21 cellular contexts compared by ENCODE assay signal in the genomic region with DNA sequence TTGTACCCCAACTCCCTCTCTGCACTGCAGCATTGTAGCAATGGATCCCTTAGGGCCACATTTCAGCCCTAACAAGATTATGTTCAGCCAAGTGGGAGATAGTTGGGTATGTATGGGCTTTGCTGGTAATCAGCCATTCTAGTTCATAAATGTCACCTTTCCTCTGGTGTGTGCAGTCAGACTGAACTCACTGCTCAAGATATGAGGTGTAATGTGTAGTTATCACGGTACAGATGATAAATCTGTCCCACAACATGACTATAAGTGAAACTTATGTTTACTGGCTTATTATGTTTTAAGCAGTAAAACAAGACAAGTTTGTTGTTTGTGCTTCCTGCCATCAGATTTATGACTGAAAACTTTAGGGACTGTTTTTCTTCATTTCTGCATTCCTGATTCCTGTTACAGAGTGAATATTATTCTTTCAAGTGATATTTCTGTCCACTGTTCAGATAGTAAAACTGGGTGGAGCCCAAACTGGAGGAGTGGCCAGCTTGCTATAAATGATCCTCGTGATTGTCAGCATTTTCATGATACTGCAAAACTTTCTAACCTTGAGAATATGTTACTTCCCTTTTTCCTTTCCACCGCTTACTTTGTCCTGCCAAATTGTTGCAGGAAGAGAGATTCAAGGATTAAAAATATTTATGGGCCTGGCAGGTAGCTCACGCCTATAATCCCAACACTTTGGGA. TPM values are rescaled to one million over a fixed set of nuclear protein-coding genes. Genes with fewer than 3 reads are reported as not detected.
DNase-seq lines count a peak whose midpoint lies in the region; ATAC-seq, FAIRE-seq and TF ChIP-seq lines count a peak whose summit lies in the region.
"Had no signal": no experiment of that assay in that cellular context is flagged by ENCODE, and none has a peak within 500 bp of the region (broad histone marks: within the 10 kb centered on the region; RNA-seq: fewer than 3 reads in every experiment).

No MANE protein-coding gene starts in this region.

- peaks cover 8% of the 10 kb centered on the region for H3K36me3 Mint-ChIP-seq in natural killer cell

- intact Hi-C loops in colonic mucosa (cut with DNase I) (no loop called here), natural killer cell (cut with micrococcal nuclease) (no loop called here)

- H3K4me3 ChIP-seq in colonic mucosa = no peak overlapping the region
- H3K4me3 ChIP-seq: thoracic aorta had no signal

- H3K9me3 Mint-ChIP-seq in natural killer cell = no peaks in the 10 kb centered on the region
- H3K9me3 Mint-ChIP-seq: memory B cell had no signal

- no peaks in the 10 kb centered on the region for H3K9me3 ChIP-seq in colonic mucosa
- H3K9me3 ChIP-seq: thoracic aorta had no signal

- no peak overlapping the region for H3K4me3 Mint-ChIP-seq in natural killer cell
- H3K4me3 Mint-ChIP-seq: memory B cell had no signal

- H3K36me3 ChIP-seq in colonic mucosa = no peaks in the 10 kb centered on the region

- no peak overlapping the region for H3K9ac ChIP-seq in colonic mucosa (ENCODE audit: low read depth in 2 of 2, low read length in 2 of 2)
- H3K9ac ChIP-seq: KMS-11 had no signal

- H3K4me1 ChIP-seq in colonic mucosa = no peaks in the 10 kb centered on the region

- DNase-seq in GM12892 (ENCODE audit: insufficient read length) (no peak), colonic mucosa (peak; percentile 28), NCI-H2196 treated with DMSO at 0.1 percent for 48 hours (lab: John Stamatoyannopoulos, UW; ENCODE audit: unreplicated experiment) (no peak), islet precursor cell (no peak), natural killer cell (no peak), NCI-H128 (lab: John Stamatoyannopoulos, UW; ENCODE audit: unreplicated experiment) (no peak)
- DNase-seq: activated CD4-positive, alpha-beta T cell treated with anti-CD3 and anti-CD28 coated beads, Interleukin-2, amount 50 U/mL, for 48 hours; activated effector memory CD4-positive, alpha-beta T cell treated with Interleukin-2 at 50 U/mL for 16 hours; aorta; NCI-H1436; NCI-H226; SHP77 treated with DMSO at 0.1 percent for 48 hours had no signal

- TF ChIP-seq POLR2A in GM12892 (IDR thresholded peaks at IDR 0.05; ENCODE audit: low read depth, low read length) = no peak

- no peak for TF ChIP-seq CTCF in colonic mucosa (IDR thresholded peaks at IDR 0.05)
- no peak for TF ChIP-seq CTCF in natural killer cell (IDR thresholded peaks at IDR 0.05)

- peak overlapping the region; percentile 3 for H3K27ac ChIP-seq in colonic mucosa
- H3K27ac ChIP-seq: KMS-11, thoracic aorta had no signal

- H3K27me3 Mint-ChIP-seq in natural killer cell (ENCODE audit: low read depth in 2 of 2) = no peaks in the 10 kb centered on the region
- H3K27me3 Mint-ChIP-seq: memory B cell had no signal

- FAIRE-seq in GM12892 (lab: Jason Lieb, UNC) = peak; percentile 81
- FAIRE-seq: colon, G401.6, GM18507, H54 had no signal

- peak; percentile 55 for ATAC-seq in GM19035 (IDR thresholded peaks at IDR 0.05; ENCODE audit: unreplicated experiment)
- ATAC-seq in HG03432 (IDR thresholded peaks at IDR 0.05; ENCODE audit: unreplicated experiment) = peak; percentile 55
- no peak for ATAC-seq in natural killer cell

- H3K4me1 Mint-ChIP-seq in natural killer cell = no peaks in the 10 kb centered on the region

- H3K27ac Mint-ChIP-seq in natural killer cell = no peak overlapping the region
- H3K27ac Mint-ChIP-seq: memory B cell had no signal

- no peaks in the 10 kb centered on the region for H3K27me3 ChIP-seq in colonic mucosa

RNA-seq across cellular contexts. Expression of a gene that starts 44.9 kb away (rescaled TPM):
- 22.2 TPM for polyA plus RNA-seq in GM12892 (2012; ENCODE audit: missing spikeins)
- total RNA-seq in colonic mucosa = 10 to 100 TPM; 19.1 to 24.8 TPM
- 10 to 100 TPM; 42.0 to 51.3 (median 49.5) TPM for total RNA-seq in natural killer cell

Comparison
In these comparisons a context has a peak if more than half of its experiments do, and no peak if none do; other contexts are left out.
1. ATAC-seq: peak in GM19035 (single experiment) and HG03432 (single experiment); none in natural killer cell (0 of 3).